1 cellular context compared by ENCODE assay signal in the genomic region with DNA sequence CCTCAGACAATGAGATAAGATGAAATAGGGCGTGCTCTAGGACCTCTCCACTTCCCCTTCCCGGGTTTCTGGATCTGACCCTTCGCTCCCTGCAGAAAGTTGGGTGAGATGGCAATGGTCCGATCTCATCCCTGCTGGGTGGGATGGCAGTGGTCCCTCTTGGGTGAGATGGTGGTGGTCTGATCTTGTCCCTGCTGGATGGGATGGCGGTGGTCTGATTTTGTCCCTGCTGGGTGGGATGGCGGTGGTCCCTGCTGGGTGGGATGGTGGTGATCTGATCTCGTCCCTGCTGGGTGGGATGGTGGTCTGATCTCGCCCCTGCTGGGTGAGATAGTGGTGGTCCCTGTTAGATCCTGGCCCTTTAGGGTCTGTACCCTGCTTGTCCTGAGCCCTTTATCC.
TF ChIP-seq lines count a peak whose summit lies in the region.

No MANE protein-coding gene starts in this region.

TF ChIP-seq in K562, 482 proteins besides CTCF, POLR2A, EP300 and RAD21 (continued from another document):
- no peak for TF ChIP-seq TFE3 (CRISPR knock-in tag; IDR thresholded peaks at IDR 0.05)
